In the genomic region with DNA sequence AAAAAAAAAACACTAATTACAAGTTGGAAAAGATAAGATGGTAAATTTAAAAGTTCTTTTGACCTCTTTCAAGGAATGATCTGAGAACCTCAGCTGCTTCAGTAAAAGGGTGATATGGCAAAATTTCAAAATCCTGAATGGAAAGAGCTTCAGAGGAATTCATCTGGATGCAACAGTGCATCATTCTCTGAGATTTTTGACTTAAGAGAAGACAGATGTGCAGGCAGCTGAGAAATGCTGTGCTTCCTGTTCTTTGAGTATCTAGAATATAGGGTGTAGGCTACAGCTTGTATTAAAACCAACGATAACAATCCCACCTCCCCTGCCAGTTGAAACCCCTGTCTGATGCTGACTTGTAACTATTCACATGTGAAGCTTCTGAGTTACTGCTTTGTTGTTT, we compare ENCODE assay signal across 7 cellular contexts. TPM values are rescaled to one million over a fixed set of nuclear protein-coding genes. Genes with fewer than 3 reads are reported as not detected.
"Had no signal": no experiment of that assay in that cellular context is flagged by ENCODE, and none has a peak within 500 bp of the region (broad histone marks: within the 10 kb centered on the region; RNA-seq: fewer than 3 reads in every experiment).

No MANE protein-coding gene starts in this region.

- H3K4me2 ChIP-seq: GM23338 had no signal

- H3K9me3 Mint-ChIP-seq: GM23338, H9, IgD-negative memory B cell had no signal

- ATAC-seq: GM23338, HepG2 had no signal

- H2AFZ ChIP-seq: GM23338 had no signal

- H3K4me3 ChIP-seq: GM23338 had no signal

- H3K4me3 Mint-ChIP-seq: GM23338, H9, IgD-negative memory B cell had no signal

- H3K27ac Mint-ChIP-seq: GM23338, H9, IgD-negative memory B cell had no signal

- H3K36me3 Mint-ChIP-seq: IgD-negative memory B cell had no signal

- H3K27ac ChIP-seq: HL-60 had no signal

- DNase-seq: H9, HCEC 1CT had no signal

- H3K4me1 Mint-ChIP-seq: GM23338 had no signal

RNA-seq across cellular contexts. Expression of a gene that starts 6.2 kb away (rescaled TPM):
- total RNA-seq: HepG2, HT1080 had no signal
- polyA plus RNA-seq: HepG2, IgD-negative memory B cell had no signal
